ENCODE assay signal across 17 cellular contexts in the genomic region with DNA sequence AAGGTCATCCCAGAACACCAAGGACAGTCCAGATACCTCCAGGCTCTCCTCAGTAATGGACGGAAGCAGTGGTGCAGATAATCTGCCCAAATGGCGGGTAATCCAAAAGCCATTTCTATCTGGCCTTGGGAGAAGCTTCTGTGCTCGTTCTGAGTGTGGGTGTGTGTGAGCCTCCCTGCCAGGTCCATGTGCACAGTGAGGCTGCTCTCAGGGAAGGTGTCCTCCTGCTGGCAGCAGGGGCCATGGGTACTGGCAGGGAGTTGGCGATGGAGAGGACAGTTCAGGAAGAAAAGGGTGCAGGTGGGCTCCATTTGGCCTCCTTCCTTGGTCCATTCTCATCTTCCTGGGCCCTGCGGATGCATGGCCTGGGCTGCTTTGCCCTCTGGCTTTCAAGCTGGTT. TPM values are rescaled to one million over a fixed set of nuclear protein-coding genes. Genes with fewer than 3 reads are reported as not detected.
"Had no signal": no experiment of that assay in that cellular context is flagged by ENCODE, and none has a peak within 500 bp of the region (broad histone marks: within the 10 kb centered on the region; RNA-seq: fewer than 3 reads in every experiment).

No MANE protein-coding gene starts in this region.

- H3K4me3 ChIP-seq: adrenal gland, lung, mucosa of descending colon, upper lobe of left lung had no signal

- H3K27ac ChIP-seq: adrenal gland, upper lobe of left lung had no signal

- H3K27me3 Mint-ChIP-seq: dendritic cell treated with granulocyte-macrophage colony-stimulating factor and Interleukin-4, amounts not matched to agents 40 ng/mL and 50 ng/mL, for 4 days; progenitor cell of endocrine pancreas had no signal

- H3K9me3 Mint-ChIP-seq: immature natural killer cell had no signal

- H3K27ac Mint-ChIP-seq: dendritic cell treated with granulocyte-macrophage colony-stimulating factor and Interleukin-4, amounts not matched to agents 40 ng/mL and 50 ng/mL, for 4 days; effector memory CD8-positive, alpha-beta T cell; naive thymus-derived CD8-positive, alpha-beta T cell; progenitor cell of endocrine pancreas had no signal

- H3K4me1 Mint-ChIP-seq: naive thymus-derived CD8-positive, alpha-beta T cell had no signal

- H3K27me3 ChIP-seq: adrenal gland, upper lobe of left lung had no signal

- DNase-seq: activated naive CD4-positive, alpha-beta T cell treated with anti-CD3 and anti-CD28 coated beads, Interleukin-2, amount 50 U/mL, for 16 hours; central memory CD4-positive, alpha-beta T cell; effector memory CD8-positive, alpha-beta T cell; immature natural killer cell; mucosa of descending colon; naive thymus-derived CD8-positive, alpha-beta T cell; right cardiac atrium; stimulated activated naive CD4-positive, alpha-beta T cell; substantia nigra; upper lobe of left lung had no signal

- H3K9me3 ChIP-seq: adrenal gland, mucosa of descending colon, upper lobe of left lung had no signal

- H3K36me3 Mint-ChIP-seq: immature natural killer cell had no signal

- H3K4me3 Mint-ChIP-seq: dendritic cell treated with granulocyte-macrophage colony-stimulating factor and Interleukin-4, amounts not matched to agents 40 ng/mL and 50 ng/mL, for 4 days; effector memory CD8-positive, alpha-beta T cell; immature natural killer cell; naive thymus-derived CD8-positive, alpha-beta T cell had no signal

- H3K36me3 ChIP-seq: adrenal gland, upper lobe of left lung had no signal

- ATAC-seq: activated CD4-positive, CD25-positive, alpha-beta regulatory T cell treated with anti-CD3 and anti-CD28 coated beads, Interleukin-2, amount 50 U/mL, for 24 hours; effector memory CD8-positive, alpha-beta T cell; mucosa of descending colon; naive thymus-derived CD8-positive, alpha-beta T cell had no signal

- H3K4me1 ChIP-seq: adrenal gland had no signal

RNA-seq across cellular contexts. Expression of a gene that starts 15.6 kb away (rescaled TPM):
- total RNA-seq: adrenal gland; lung; mucosa of descending colon; naive thymus-derived CD8-positive, alpha-beta T cell; progenitor cell of endocrine pancreas; right cardiac atrium; T-helper 2 cell treated with Interferon-gamma antibody and Interleukin-4, amounts not matched to agents 100 ng/mL and 5 ng/mL, for 36 hours; upper lobe of left lung had no signal
- polyA plus RNA-seq: adrenal gland; esophagus; immature natural killer cell; lung; naive thymus-derived CD8-positive, alpha-beta T cell; right cardiac atrium had no signal
